10 cellular contexts compared by ENCODE assay signal in genomic region chr10:71970331-71970730, GRCh38. TPM values are rescaled to one million over a fixed set of nuclear protein-coding genes. Genes with fewer than 3 reads are reported as not detected.
DNase-seq lines count a peak whose midpoint lies in the region; ATAC-seq and TF ChIP-seq lines count a peak whose summit lies in the region.
"Had no signal": no experiment of that assay in that cellular context is flagged by ENCODE, and none has a peak within 500 bp of the region (broad histone marks: within the 10 kb centered on the region; RNA-seq: fewer than 3 reads in every experiment).

No MANE protein-coding gene starts in this region.

- H3K4me3 Mint-ChIP-seq in GM23338 = no peak overlapping the region

- H3K4me2 ChIP-seq in GM23338 (no peak overlapping the region), skeletal muscle satellite cell (ENCODE audit: low read length) (peak overlapping the region; percentile 76)
- H3K4me2 ChIP-seq: KMS-11 had no signal

- ATAC-seq in GM23338 (peak; percentile 93), HG02852 (IDR thresholded peaks at IDR 0.05; ENCODE audit: unreplicated experiment) (no peak)

- H3K9me2 ChIP-seq in GM23338 (ENCODE audit: insufficient read depth) = no peaks in the 10 kb centered on the region

- H3K36me3 ChIP-seq in GM23338 (ENCODE audit: insufficient read depth) (no peaks in the 10 kb centered on the region), SJSA1 (peaks cover 26% of the 10 kb centered on the region), skeletal muscle satellite cell (ENCODE audit: insufficient read depth, low read length) (peaks cover 19% of the 10 kb centered on the region)

- H3K27ac ChIP-seq in GM23338 (ENCODE audit: low read depth) (no peak overlapping the region), SJSA1 (no peak overlapping the region)
- H3K27ac ChIP-seq: KMS-11 had no signal

- H3K27me3 ChIP-seq in GM23338 (ENCODE audit: insufficient read depth) (peaks cover 14% of the 10 kb centered on the region), SJSA1 (replicated peaks) (no peaks in the 10 kb centered on the region), skeletal muscle satellite cell (ENCODE audit: control insufficient read depth, insufficient read depth, low read length) (no peaks in the 10 kb centered on the region)

- H4K20me1 ChIP-seq in GM23338 (replicated peaks; ENCODE audit: insufficient read depth) = no peaks in the 10 kb centered on the region; the same call in 1 of the 2 replicates

- no peaks in the 10 kb centered on the region for H3K36me3 Mint-ChIP-seq in GM23338 (ENCODE audit: low read depth)

- H3K9me3 Mint-ChIP-seq in GM23338 = no peaks in the 10 kb centered on the region; the same call in 2 of the 3 replicates

- H3K4me3 ChIP-seq in GM23338 (no peak overlapping the region), SJSA1 (no peak overlapping the region), fibroblast of villous mesenchyme (ENCODE audit: low read depth, low read length) (no peak overlapping the region), skeletal muscle satellite cell (ENCODE audit: low read length) (peak overlapping the region; percentile 55)

- no peak overlapping the region for H2AFZ ChIP-seq in GM23338

- H3K27me3 Mint-ChIP-seq in GM23338 (ENCODE audit: insufficient read depth, low read depth, poor library complexity) = peaks cover 19% of the 10 kb centered on the region

- H3K4me1 ChIP-seq in GM23338 (ENCODE audit: insufficient read depth) (peaks cover 18% of the 10 kb centered on the region), SJSA1 (replicated peaks) (peaks cover 71% of the 10 kb centered on the region), skeletal muscle satellite cell (ENCODE audit: control insufficient read depth, insufficient read depth, low read length) (peaks cover 96% of the 10 kb centered on the region)

- no peak overlapping the region for H3K27ac Mint-ChIP-seq in GM23338

- no peaks in the 10 kb centered on the region for H3K9me3 ChIP-seq in SJSA1 (replicated peaks)
- H3K9me3 ChIP-seq in skeletal muscle satellite cell (replicated peaks; ENCODE audit: low read length) = no peaks in the 10 kb centered on the region

- H3K9ac ChIP-seq in skeletal muscle satellite cell (ENCODE audit: low read depth, low read length) = peak overlapping the region; percentile 41
- H3K9ac ChIP-seq: KMS-11 had no signal

- DNase-seq in GM23338 (ENCODE audit: low spot score) (peak; percentile 89), SJSA1 (ENCODE audit: low read depth in 1 of 2, low spot score in 2 of 2) (peak; percentile 68 to 81), fibroblast of villous mesenchyme (ENCODE audit: low read depth) (peak; percentile 80), nucleus accumbens (lab: John Stamatoyannopoulos, UW) (no peak), NCI-H1694 (lab: John Stamatoyannopoulos, UW) (no peak)
- DNase-seq in stimulated activated naive CD4-positive, alpha-beta T cell (lab: John Stamatoyannopoulos, UW) = no peak
- DNase-seq: activated CD4-positive, alpha-beta T cell treated with anti-CD3 and anti-CD28 coated beads, Interleukin-2, amount 50 U/mL, for 48 hours had no signal

- peak; percentile 25 to 58 for TF ChIP-seq CTCF in GM23338 (conservative IDR thresholded peaks at IDR 0.05; ENCODE audit: low read depth in 2 of 2)
- TF ChIP-seq CTCF in fibroblast of villous mesenchyme (IDR thresholded peaks at IDR 0.05; ENCODE audit: insufficient read depth, low read depth, low read length) = peak; percentile 34

- peaks cover 37% of the 10 kb centered on the region for H3K79me2 ChIP-seq in GM23338 (replicated peaks; ENCODE audit: insufficient read depth)

- peaks cover 26% of the 10 kb centered on the region for H3K4me1 Mint-ChIP-seq in GM23338

- H3F3A ChIP-seq in GM23338 (replicated peaks; ENCODE audit: low read depth) = no peaks in the 10 kb centered on the region

TF ChIP-seq in GM23338, 12 proteins besides CTCF, POLR2A, EP300 and RAD21:
- TF ChIP-seq ZNF114 (CRISPR knock-in tag; IDR thresholded peaks at IDR 0.05) (no peak), EZH2phosphoT487 (IDR thresholded peaks at IDR 0.05; ENCODE audit: unreplicated experiment) (no peak), STAT1 (IDR thresholded peaks at IDR 0.05; ENCODE audit: unreplicated experiment) (no peak), JUNB (IDR thresholded peaks at IDR 0.05; ENCODE audit: unreplicated experiment) (no peak)

RNA-seq across cellular contexts. Expression of gene CHST3, which starts 6.1 kb away (rescaled TPM):
- 6.8 and 8.3 TPM in 2 replicates for total RNA-seq in GM23338 (2014; rRNA removed; shearing (Covaris generic))
- 0.94 and 1.1 TPM in 2 replicates for polyA plus RNA-seq in GM23338 (2016; fragmentation: Nextera tagmentation; extraction: Ambion mirVana)
- 15.8 and 27.4 TPM in 2 replicates for total RNA-seq in SJSA1 (2014; rRNA removed; shearing (Covaris generic))
- 37.4 and 58.3 TPM in 2 replicates for total RNA-seq in fibroblast of villous mesenchyme
- total RNA-seq in skeletal muscle satellite cell (2012; rRNA removed) = 19.3 and 25.3 TPM in 2 replicates

Comparison
In these comparisons a context has a peak if more than half of its experiments do, and no peak if none do; other contexts are left out.
1. DNase-seq: peak in GM23338 (single experiment), SJSA1 (2 of 2) and fibroblast of villous mesenchyme (single experiment); none in nucleus accumbens (0 of 56), NCI-H1694 (single experiment) and stimulated activated naive CD4-positive, alpha-beta T cell (0 of 6).